8 cellular contexts compared by ENCODE assay signal in the genomic region with DNA sequence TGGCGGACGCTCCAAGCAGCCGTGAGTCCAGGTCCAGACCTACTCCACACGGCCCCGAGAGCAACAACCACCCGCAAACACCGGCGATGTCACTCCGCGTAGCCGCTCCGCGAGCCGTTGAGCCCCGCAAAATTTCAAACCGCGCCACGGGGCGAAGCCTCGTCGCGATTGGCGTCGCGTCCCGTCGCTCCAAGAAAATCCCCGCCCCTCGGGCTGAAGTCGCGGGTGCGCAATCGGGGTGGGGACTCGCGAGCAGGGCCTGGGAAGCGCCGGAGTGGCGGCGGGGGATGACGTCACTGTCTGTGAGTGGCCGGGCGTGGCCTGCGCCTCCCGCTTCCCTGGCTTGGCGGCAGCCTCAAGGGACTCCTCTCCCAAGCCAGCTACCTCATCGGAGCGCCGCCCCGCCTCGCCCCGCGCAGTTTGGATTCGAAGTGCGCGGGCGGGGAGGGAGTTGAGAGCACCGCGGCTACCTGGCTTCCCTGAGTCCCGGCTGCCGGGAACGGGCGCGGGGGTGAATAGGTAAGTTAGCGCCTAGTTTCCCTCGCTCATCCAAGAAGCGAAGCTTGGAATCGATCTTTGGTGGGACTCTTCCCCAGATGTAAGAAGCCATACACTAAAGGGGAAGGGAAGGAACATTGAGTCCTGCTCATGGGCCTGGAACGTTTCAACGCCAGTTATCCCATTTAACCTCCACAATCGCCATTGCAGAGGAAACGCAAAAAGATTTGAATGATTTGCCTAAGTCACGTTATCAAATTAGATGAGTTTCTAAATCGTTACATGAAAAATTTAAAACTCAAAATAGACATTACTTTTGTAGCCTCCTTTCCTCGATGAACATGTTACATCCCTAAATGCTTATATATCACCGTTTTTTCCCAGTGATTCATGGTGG. TPM values are rescaled to one million over a fixed set of nuclear protein-coding genes. Genes with fewer than 3 reads are reported as not detected.
DNase-seq lines count a peak whose midpoint lies in the region; ATAC-seq, FAIRE-seq and TF ChIP-seq lines count a peak whose summit lies in the region.

Gene PRC1 (minus strand): TSS at position 119 of the 895 bp plus-strand sequence. CDS start 118 bp downstream, at position 1.

- H3K9me3 Mint-ChIP-seq in Calu3 (ENCODE audit: low read depth, unreplicated experiment) (no peaks in the 10 kb centered on the region), mesothelial cell of epicardium (no peaks in the 10 kb centered on the region)

- BruUV-seq in Calu3 (replicated peaks; lab: Mats Ljungman, UMichigan) = TSS peak; percentile 86

- H3K27me3 Mint-ChIP-seq in Calu3 (ENCODE audit: unreplicated experiment) (no peaks in the 10 kb centered on the region), mesothelial cell of epicardium (ENCODE audit: low read depth) (no peaks in the 10 kb centered on the region)

- H3K9me2 ChIP-seq in OCI-LY1 (ENCODE audit: low read depth, low read length) = no peaks in the 10 kb centered on the region

- ATAC-seq in GM21447 (IDR thresholded peaks at IDR 0.05; ENCODE audit: unreplicated experiment) = peak; percentile 93

- H3K4me1 Mint-ChIP-seq in Calu3 (ENCODE audit: low read depth, unreplicated experiment) (peaks cover 16% of the 10 kb centered on the region), mesothelial cell of epicardium (peaks cover 17% of the 10 kb centered on the region)

- H3K9me3 ChIP-seq in HUES64 (ENCODE audit: insufficient read depth, low read depth, low read length) = no peaks in the 10 kb centered on the region
- no peaks in the 10 kb centered on the region for H3K9me3 ChIP-seq in OCI-LY1 (ENCODE audit: low read length)

- peak within 1 kb of the TSS; percentile 94 for H3K9ac ChIP-seq in HUES64 (ENCODE audit: low read depth, low read length)
- H3K9ac ChIP-seq in OCI-LY1 (ENCODE audit: low read length) = peak within 1 kb of the TSS; percentile 92

- H4K20me1 ChIP-seq in OCI-LY1 (ENCODE audit: insufficient read depth, low read length) = no peaks in the 10 kb centered on the region

- H3K4me3 Mint-ChIP-seq in Calu3 (ENCODE audit: low read depth, unreplicated experiment) = peak within 1 kb of the TSS; percentile 92
- peak within 1 kb of the TSS; percentile 100 for H3K4me3 Mint-ChIP-seq in mesothelial cell of epicardium

- DNase-seq in Calu3 = peak; percentile 100
- peak; percentile 97 for DNase-seq in activated CD8-positive, alpha-beta memory T cell treated with anti-CD3 and anti-CD28 coated beads, Interleukin-2, amount 50 U/mL, for 4 hours
- peak; percentile 99 to 100 for DNase-seq in mesothelial cell of epicardium (ENCODE audit: low spot score in 2 of 2, unreplicated experiment in 2 of 2)
- peak; percentile 98 for DNase-seq in stimulated activated CD8-positive, alpha-beta memory T cell treated with anti-CD3 and anti-CD28 coated beads, Interleukin-15, amount 100 ng/mL, for 48 hours (ENCODE audit: low read depth in 2 of 2)

- H3K4me3 ChIP-seq in HUES64 (ENCODE audit: low read length) = peak within 1 kb of the TSS; percentile 82
- peak within 1 kb of the TSS; percentile 82 for H3K4me3 ChIP-seq in OCI-LY1 (ENCODE audit: low read depth, low read length, poor library complexity, severe bottlenecking)

- H3K4me1 ChIP-seq in HUES64 (ENCODE audit: insufficient read depth, low read length) (peaks cover 4% of the 10 kb centered on the region; the same call in 1 of the 2 replicates), OCI-LY1 (ENCODE audit: insufficient read depth, low read length, severe bottlenecking) (peaks cover 40% of the 10 kb centered on the region)

- no peak for TF ChIP-seq CTCF in Calu3 (IDR thresholded peaks at IDR 0.05; ENCODE audit: unreplicated experiment)
- no peak for TF ChIP-seq CTCF in OCI-LY1 (IDR thresholded peaks at IDR 0.05; ENCODE audit: low read length)
- no peak for TF ChIP-seq CTCF in mesothelial cell of epicardium (IDR thresholded peaks at IDR 0.05; ENCODE audit: unreplicated experiment)

- H3K27ac Mint-ChIP-seq in Calu3 (ENCODE audit: unreplicated experiment) = peak within 1 kb of the TSS; percentile 99
- peak within 1 kb of the TSS; percentile 100 for H3K27ac Mint-ChIP-seq in mesothelial cell of epicardium

- H2AFZ ChIP-seq in OCI-LY1 (ENCODE audit: low read length) = 0 out of 2 replicates have a peak within 1 kb of the TSS, but pooled peaks have one; percentile 36

- H3K27me3 ChIP-seq in HUES64 (ENCODE audit: insufficient read depth, low read length) (no peaks in the 10 kb centered on the region), OCI-LY1 (ENCODE audit: insufficient read depth, low read length) (no peaks in the 10 kb centered on the region)

- peak within 1 kb of the TSS; percentile 90 for H3K4me2 ChIP-seq in OCI-LY1 (ENCODE audit: low read length)

- under 1% methylated on average over 75 of the region's 75 CpGs for WGBS in HUES64

- peaks cover 53% of the 10 kb centered on the region for H3K79me2 ChIP-seq in OCI-LY1 (ENCODE audit: insufficient read depth, low read length)

- H3K36me3 ChIP-seq in HUES64 (ENCODE audit: insufficient read depth, low read length) (peaks cover 25% of the 10 kb centered on the region), OCI-LY1 (ENCODE audit: insufficient read depth, low read length) (peaks cover 23% of the 10 kb centered on the region)

- intact Hi-C loops in Calu3 (cut with micrococcal nuclease; ENCODE audit: unreplicated experiment) = no loop called here

- no peaks in the 10 kb centered on the region for H3F3A ChIP-seq in OCI-LY1 (ENCODE audit: insufficient read depth, low read length)

- CTCF ChIA-PET in Calu3 (lab: Charles Lee) = interaction anchor here (0.5 to 1.0 kb wide), 5 partner anchors 17 to 524 kb away, joined by 3 to 6 read pairs (median 5); partner anchors contain the start of genes HDDC3 and VPS33B

- H3K27ac ChIP-seq in HUES64 (ENCODE audit: low read depth, low read length) (peak within 1 kb of the TSS; percentile 92), OCI-LY1 (ENCODE audit: low read depth, low read length, poor library complexity, severe bottlenecking) (peak within 1 kb of the TSS; percentile 79)

- FAIRE-seq in endometrium (lab: Jason Lieb, UNC) = peak; percentile 91

- H3K36me3 Mint-ChIP-seq in Calu3 (ENCODE audit: insufficient read depth, unreplicated experiment) (peaks cover 55% of the 10 kb centered on the region), mesothelial cell of epicardium (peaks cover 16% of the 10 kb centered on the region)

RNA-seq across cellular contexts. Expression of gene PRC1, which starts in this region (rescaled TPM):
- 208 and 260 TPM in 2 replicates for total RNA-seq in Calu3 (2022)
- polyA plus RNA-seq in HUES64 (2013, experiment 1 of 2) = 72.2 TPM
- polyA plus RNA-seq in HUES64 (2013, experiment 2 of 2) = 97.4 TPM
- total RNA-seq in mesothelial cell of epicardium = 51.7 to 59.1 TPM (median 56.9 TPM) in 3 replicates

Comparison
In these comparisons a context has a peak if more than half of its experiments do, and no peak if none do; other contexts are left out.
1. Peak in every context shown above with its lines: DNase-seq, ATAC-seq, H3K4me3 ChIP-seq and H3K27ac ChIP-seq.